39 cellular contexts compared by ENCODE assay signal in the genomic region with DNA sequence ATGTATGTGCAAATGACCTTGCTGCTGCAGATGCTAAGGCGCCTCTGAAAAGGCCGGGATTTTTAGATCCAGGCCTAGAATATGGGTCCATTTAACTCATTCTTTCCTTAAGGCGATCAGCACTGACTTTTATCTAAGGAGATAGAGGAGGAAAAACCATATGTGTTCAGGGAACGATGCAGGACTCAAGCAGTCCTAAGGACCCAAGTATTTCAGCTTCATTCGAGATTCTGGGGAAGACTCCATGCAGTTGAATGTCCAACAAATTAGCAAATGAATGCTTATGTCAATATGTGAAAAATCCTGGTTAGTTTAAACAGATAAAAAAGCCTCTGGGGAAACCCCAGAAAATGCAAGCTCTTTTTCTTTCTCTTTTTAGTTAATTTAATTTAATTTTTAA. TPM values are rescaled to one million over a fixed set of nuclear protein-coding genes. Genes with fewer than 3 reads are reported as not detected.
"Had no signal": no experiment of that assay in that cellular context is flagged by ENCODE, and none has a peak within 500 bp of the region (broad histone marks: within the 10 kb centered on the region; RNA-seq: fewer than 3 reads in every experiment).

No MANE protein-coding gene starts in this region.

- H3K4me1 Mint-ChIP-seq: activated CD4-positive, alpha-beta memory T cell treated with anti-CD3 and anti-CD28 coated beads, Interleukin-2, amount 10 ng/mL, durations not matched to agents 7 days and 5 days; activated CD4-positive, alpha-beta T cell treated with anti-CD3 and anti-CD28 coated beads for 36 hours; activated CD4-positive, alpha-beta T cell treated with anti-CD3 and anti-CD28 coated beads, Interleukin-2, amount 10 ng/mL, durations not matched to agents 7 days and 5 days; activated CD8-positive, alpha-beta memory T cell treated with anti-CD3 and anti-CD28 coated beads, Interleukin-2, amount 10 ng/mL, durations not matched to agents 7 days and 5 days; activated naive CD4-positive, alpha-beta T cell treated with anti-CD3 and anti-CD28 coated beads, Interleukin-2, amount 10 ng/mL, durations not matched to agents 7 days and 5 days; activated naive CD4-positive, alpha-beta T cell treated with anti-CD3 and anti-CD28 coated beads, Interleukin-2, amount 50 U/mL, for 24 hours; activated naive CD8-positive, alpha-beta T cell treated with anti-CD3 and anti-CD28 coated beads, Interleukin-2, amount 10 ng/mL, durations not matched to agents 7 days and 5 days; activated naive CD8-positive, alpha-beta T cell treated with anti-CD3 and anti-CD28 coated beads, Interleukin-2, amount 50 U/mL, for 24 hours; central memory CD8-positive, alpha-beta T cell had no signal

- H3K9me3 Mint-ChIP-seq: activated CD4-positive, alpha-beta memory T cell treated with anti-CD3 and anti-CD28 coated beads, Interleukin-2, amount 10 ng/mL, durations not matched to agents 7 days and 5 days; activated CD4-positive, alpha-beta T cell treated with anti-CD3 and anti-CD28 coated beads, Interleukin-2, amount 10 ng/mL, durations not matched to agents 7 days and 5 days; activated naive CD4-positive, alpha-beta T cell treated with anti-CD3 and anti-CD28 coated beads, Interleukin-2, amount 10 ng/mL, durations not matched to agents 7 days and 5 days; activated naive CD4-positive, alpha-beta T cell treated with anti-CD3 and anti-CD28 coated beads, Interleukin-2, amount 50 U/mL, for 24 hours; activated naive CD8-positive, alpha-beta T cell treated with anti-CD3 and anti-CD28 coated beads, Interleukin-2, amount 10 ng/mL, durations not matched to agents 7 days and 5 days; activated naive CD8-positive, alpha-beta T cell treated with anti-CD3 and anti-CD28 coated beads, Interleukin-2, amount 50 U/mL, for 24 hours; activated T-cell treated with anti-CD3 and anti-CD28 coated beads, Interleukin-2, amount 50 U/mL, for 24 hours; activated T-helper 2 cell treated with anti-CD3 and anti-CD28 coated beads, Interferon-gamma antibody, Interleukin-2, Interleukin-4, amounts not matched to agents 10 μg/mL and 5 μg/mL and 100 μg/mL, durations not matched to agents 14 hours and 24 hours and 36 hours; central memory CD8-positive, alpha-beta T cell; T-helper 1 cell treated with Interleukin-12 subunit alpha and Interleukin-12 subunit beta and Interleukin-4 antibody, amounts not matched to agents 30 μg/mL and 1 μg/mL, for 36 hours; T-helper 2 cell treated with Interferon-gamma antibody and Interleukin-4, amounts not matched to agents 5 μg/mL and 100 μg/mL, for 36 hours had no signal

- H3K4me3 ChIP-seq: ascending aorta, cardiac muscle cell had no signal

- H3K27ac Mint-ChIP-seq: activated CD4-positive, alpha-beta memory T cell treated with anti-CD3 and anti-CD28 coated beads, Interleukin-2, amount 10 ng/mL, durations not matched to agents 7 days and 5 days; activated CD4-positive, alpha-beta T cell treated with anti-CD3 and anti-CD28 coated beads for 36 hours; activated CD4-positive, alpha-beta T cell treated with anti-CD3 and anti-CD28 coated beads, Interleukin-2, amount 10 ng/mL, durations not matched to agents 7 days and 5 days; activated CD8-positive, alpha-beta memory T cell treated with anti-CD3 and anti-CD28 coated beads, Interleukin-2, amount 10 ng/mL, durations not matched to agents 7 days and 5 days; activated CD8-positive, alpha-beta T cell treated with anti-CD3 and anti-CD28 coated beads, Interleukin-2, amount 10 ng/mL, durations not matched to agents 7 days and 5 days; activated naive CD4-positive, alpha-beta T cell treated with anti-CD3 and anti-CD28 coated beads, Interleukin-2, amount 10 ng/mL, durations not matched to agents 7 days and 5 days; activated naive CD4-positive, alpha-beta T cell treated with anti-CD3 and anti-CD28 coated beads, Interleukin-2, amount 50 U/mL, for 24 hours; activated naive CD8-positive, alpha-beta T cell; activated naive CD8-positive, alpha-beta T cell treated with anti-CD3 and anti-CD28 coated beads, Interleukin-2, amount 10 ng/mL, durations not matched to agents 7 days and 5 days; activated naive CD8-positive, alpha-beta T cell treated with anti-CD3 and anti-CD28 coated beads, Interleukin-2, amount 50 U/mL, for 24 hours; activated T-cell treated with anti-CD3 and anti-CD28 coated beads, Interleukin-2, amount 50 U/mL, for 24 hours; activated T-helper 2 cell treated with anti-CD3 and anti-CD28 coated beads, Interferon-gamma antibody, Interleukin-2, Interleukin-4, amounts not matched to agents 10 μg/mL and 5 μg/mL and 100 μg/mL, durations not matched to agents 14 hours and 24 hours and 36 hours; T-helper 1 cell treated with Interleukin-12 subunit alpha and Interleukin-12 subunit beta and Interleukin-4 antibody, amounts not matched to agents 30 μg/mL and 1 μg/mL, for 36 hours; T-helper 2 cell treated with Interferon-gamma antibody and Interleukin-4, amounts not matched to agents 5 μg/mL and 100 μg/mL, for 36 hours had no signal

- H3K4me3 Mint-ChIP-seq: activated CD4-positive, alpha-beta memory T cell treated with anti-CD3 and anti-CD28 coated beads, Interleukin-2, amount 10 ng/mL, durations not matched to agents 7 days and 5 days; activated CD4-positive, alpha-beta T cell treated with anti-CD3 and anti-CD28 coated beads for 36 hours; activated CD4-positive, alpha-beta T cell treated with anti-CD3 and anti-CD28 coated beads, Interleukin-2, amount 10 ng/mL, durations not matched to agents 7 days and 5 days; activated CD8-positive, alpha-beta memory T cell treated with anti-CD3 and anti-CD28 coated beads, Interleukin-2, amount 10 ng/mL, durations not matched to agents 7 days and 5 days; activated CD8-positive, alpha-beta T cell treated with anti-CD3 and anti-CD28 coated beads, Interleukin-2, amount 10 ng/mL, durations not matched to agents 7 days and 5 days; activated naive CD4-positive, alpha-beta T cell treated with anti-CD3 and anti-CD28 coated beads, Interleukin-2, amount 10 ng/mL, durations not matched to agents 7 days and 5 days; activated naive CD4-positive, alpha-beta T cell treated with anti-CD3 and anti-CD28 coated beads, Interleukin-2, amount 50 U/mL, for 24 hours; activated naive CD8-positive, alpha-beta T cell; activated naive CD8-positive, alpha-beta T cell treated with anti-CD3 and anti-CD28 coated beads, Interleukin-2, amount 10 ng/mL, durations not matched to agents 7 days and 5 days; activated naive CD8-positive, alpha-beta T cell treated with anti-CD3 and anti-CD28 coated beads, Interleukin-2, amount 50 U/mL, for 24 hours; activated T-cell treated with anti-CD3 and anti-CD28 coated beads, Interleukin-2, amount 50 U/mL, for 24 hours; central memory CD8-positive, alpha-beta T cell; T-helper 1 cell treated with Interleukin-12 subunit alpha and Interleukin-12 subunit beta and Interleukin-4 antibody, amounts not matched to agents 30 μg/mL and 1 μg/mL, for 36 hours; T-helper 2 cell treated with Interferon-gamma antibody and Interleukin-4, amounts not matched to agents 5 μg/mL and 100 μg/mL, for 36 hours had no signal

- H3K9me3 ChIP-seq: ascending aorta had no signal

- DNase-seq: activated CD4-positive, alpha-beta memory T cell treated with anti-CD3 and anti-CD28 coated beads, Interleukin-2, amount 10 ng/mL, durations not matched to agents 7 days and 5 days; activated CD4-positive, alpha-beta T cell treated with anti-CD3 and anti-CD28 coated beads for 1 hour; activated CD4-positive, alpha-beta T cell treated with anti-CD3 and anti-CD28 coated beads for 36 hours; activated CD4-positive, alpha-beta T cell treated with anti-CD3 and anti-CD28 coated beads for 48 hours; activated CD4-positive, alpha-beta T cell treated with anti-CD3 and anti-CD28 coated beads, Interleukin-2, amount 10 ng/mL, durations not matched to agents 7 days and 5 days; activated CD4-positive, alpha-beta T cell treated with anti-CD3 and anti-CD28 coated beads, Interleukin-2, amount 50 U/mL, for 48 hours; activated CD4-positive, CD25-positive, alpha-beta regulatory T cell; activated CD8-positive, alpha-beta memory T cell treated with anti-CD3 and anti-CD28 coated beads for 24 hours; activated CD8-positive, alpha-beta memory T cell treated with anti-CD3 and anti-CD28 coated beads, Interleukin-2, amount 10 ng/mL, durations not matched to agents 7 days and 5 days; activated CD8-positive, alpha-beta memory T cell treated with anti-CD3 and anti-CD28 coated beads, Interleukin-2, amount 50 U/mL, for 48 hours; activated CD8-positive, alpha-beta T cell treated with anti-CD3 and anti-CD28 coated beads, Interleukin-2, amount 10 ng/mL, durations not matched to agents 7 days and 5 days; activated effector memory CD4-positive, alpha-beta T cell treated with Interleukin-2 at 50 U/mL for 16 hours; activated gamma-delta T cell; activated naive CD4-positive, alpha-beta T cell treated with anti-CD3 and anti-CD28 coated beads, Interleukin-2, amount 10 ng/mL, durations not matched to agents 7 days and 5 days; activated naive CD4-positive, alpha-beta T cell treated with Interleukin-2 at 50 U/mL for 16 hours; activated naive CD8-positive, alpha-beta T cell treated with anti-CD3 and anti-CD28 coated beads, Interleukin-2, amount 10 ng/mL, durations not matched to agents 7 days and 5 days; activated naive CD8-positive, alpha-beta T cell treated with anti-CD3 and anti-CD28 coated beads, Interleukin-2, amount 50 U/mL, for 24 hours; activated T-cell treated with anti-CD3 and anti-CD28 coated beads, Interleukin-2, amount 50 U/mL, for 24 hours; activated T-cell treated with anti-CD3 and anti-CD28 coated beads, Interleukin-2, amount 50 U/mL, for 48 hours; amygdala; anterior cingulate cortex; caudate nucleus; cerebellar nuclear complex; T-helper 1 cell; T-helper 2 cell; T-helper 9 cell had no signal

- H3K36me3 ChIP-seq: ascending aorta, cardiac muscle cell had no signal

- ATAC-seq: activated CD4-positive, alpha-beta T cell treated with anti-CD3 and anti-CD28 coated beads for 36 hours; activated CD4-positive, CD25-positive, alpha-beta regulatory T cell treated with anti-CD3 and anti-CD28 coated beads, Interleukin-2, amount 50 U/mL, for 24 hours; activated CD8-positive, alpha-beta memory T cell treated with anti-CD3 and anti-CD28 coated beads, Interleukin-2, amount 10 ng/mL, durations not matched to agents 7 days and 5 days; activated CD8-positive, alpha-beta T cell treated with anti-CD3 and anti-CD28 coated beads, Interleukin-2, amount 10 ng/mL, durations not matched to agents 7 days and 5 days; activated naive CD8-positive, alpha-beta T cell treated with anti-CD3 and anti-CD28 coated beads, Interleukin-2, amount 50 U/mL, for 24 hours had no signal

- H3K27me3 ChIP-seq: ascending aorta, cardiac muscle cell had no signal

- H3K27ac ChIP-seq: ascending aorta, cardiac muscle cell, VCaP had no signal

- H3K36me3 Mint-ChIP-seq: activated CD8-positive, alpha-beta memory T cell treated with anti-CD3 and anti-CD28 coated beads, Interleukin-2, amount 10 ng/mL, durations not matched to agents 7 days and 5 days; activated naive CD4-positive, alpha-beta T cell treated with anti-CD3 and anti-CD28 coated beads, Interleukin-2, amount 10 ng/mL, durations not matched to agents 7 days and 5 days; activated naive CD4-positive, alpha-beta T cell treated with anti-CD3 and anti-CD28 coated beads, Interleukin-2, amount 50 U/mL, for 24 hours; activated naive CD8-positive, alpha-beta T cell; activated naive CD8-positive, alpha-beta T cell treated with anti-CD3 and anti-CD28 coated beads, Interleukin-2, amount 10 ng/mL, durations not matched to agents 7 days and 5 days; brain had no signal

RNA-seq across cellular contexts. Expression of a gene that starts 36.0 kb away (rescaled TPM):
- total RNA-seq: activated CD4-positive, alpha-beta memory T cell treated with anti-CD3 and anti-CD28 coated beads, Interleukin-2, amount 10 ng/mL, durations not matched to agents 7 days and 5 days; activated CD4-positive, alpha-beta T cell treated with anti-CD3 and anti-CD28 coated beads for 36 hours; activated CD4-positive, alpha-beta T cell treated with anti-CD3 and anti-CD28 coated beads, Interleukin-2, amount 10 ng/mL, durations not matched to agents 7 days and 5 days; activated CD8-positive, alpha-beta memory T cell treated with anti-CD3 and anti-CD28 coated beads, Interleukin-2, amount 10 ng/mL, durations not matched to agents 7 days and 5 days; activated CD8-positive, alpha-beta T cell treated with anti-CD3 and anti-CD28 coated beads, Interleukin-2, amount 10 ng/mL, durations not matched to agents 7 days and 5 days; activated naive CD8-positive, alpha-beta T cell treated with anti-CD3 and anti-CD28 coated beads, Interleukin-2, amount 10 ng/mL, durations not matched to agents 7 days and 5 days; activated T-helper 2 cell treated with anti-CD3 and anti-CD28 coated beads, Interferon-gamma antibody, Interleukin-2, Interleukin-4, amounts not matched to agents 10 μg/mL and 5 μg/mL and 100 μg/mL, durations not matched to agents 14 hours and 24 hours and 36 hours; ascending aorta; bronchial epithelial cell; cardiac muscle cell had no signal
- polyA plus RNA-seq: adipose tissue, cardiac muscle cell had no signal
